8 cellular contexts compared by ENCODE assay signal in genomic region chr5:149551227-149552037, GRCh38. TPM values are rescaled to one million over a fixed set of nuclear protein-coding genes. Genes with fewer than 3 reads are reported as not detected.
DNase-seq lines count a peak whose midpoint lies in the region; ATAC-seq, FAIRE-seq and TF ChIP-seq lines count a peak whose summit lies in the region.

TSS of gene CSNK1A1 (minus strand) at chr5:149551439. CDS start at chr5:149550964, 475 bp downstream.

- intact Hi-C loops in IMR-90 (cut with micrococcal nuclease): loop anchor here (1.0 to 5.0 kb wide), 4 partner anchors 10 to 109 kb away; no protein-coding TSS in a partner anchor
- intact Hi-C loops in OCI-LY7 (cut with micrococcal nuclease; ENCODE audit: unreplicated experiment): loop anchor here (1.0 to 5.0 kb wide), 4 partner anchors 67 to 719 kb away; partner anchors contain the start of genes GRPEL2, HMGXB3 and TIGD6
- intact Hi-C loops in endothelial cell of umbilical vein (cut with micrococcal nuclease): loop anchor here (1.0 to 2.0 kb wide), 5 partner anchors 10 to 109 kb away; no protein-coding TSS in a partner anchor

- no peaks in the 10 kb centered on the region for H3K9me2 ChIP-seq in OCI-LY7 (ENCODE audit: insufficient read depth, low read length)

- H2BK15ac ChIP-seq in IMR-90 (ENCODE audit: low read depth, low read length): peak within 1 kb of the TSS; percentile 37; the same call in 2 of the 3 replicates

- H3K27me3 ChIP-seq in IMR-90 (ENCODE audit: control insufficient read depth, insufficient read depth, low read length) (no peaks in the 10 kb centered on the region), endothelial cell of umbilical vein (ENCODE audit: control insufficient read depth in 2 of 2, insufficient read depth in 2 of 2, low read length in 2 of 2) (no peaks in the 10 kb centered on the region)

- peak within 1 kb of the TSS; percentile 89 to 94 for H4K8ac ChIP-seq in IMR-90 (ENCODE audit: low read depth in 2 of 2, low read length in 2 of 2)

- H2AK5ac ChIP-seq in IMR-90 (ENCODE audit: low read depth, low read length): peak within 1 kb of the TSS; percentile 84

- WGBS in IMR-90 (ENCODE audit: extremely low coverage in 2 of 2, insufficient read length in 1 of 2), 2 experiments: 0% methylated on average over 14 of the region's 67 CpGs; no CpG with 5 or more reads in 1 of the 2 experiments

- H2BK5ac ChIP-seq in IMR-90 (ENCODE audit: low read depth, low read length, poor library complexity, severe bottlenecking): peak within 1 kb of the TSS; percentile 89

- TF ChIP-seq CTCF in IMR-90 (conservative IDR thresholded peaks at IDR 0.05; ENCODE audit: low read depth, low read length) (peak; percentile 77), OCI-LY7 (conservative IDR thresholded peaks at IDR 0.05; ENCODE audit: low read length) (peak; percentile 92), endothelial cell of umbilical vein (IDR thresholded peaks at IDR 0.05; ENCODE audit: extremely low read depth in 1 of 2, insufficient read depth in 1 of 2, low read depth in 1 of 2, low read length in 2 of 2) (peak; percentile 66 to 71)

- peak within 1 kb of the TSS; percentile 91 for H2BK120ac ChIP-seq in IMR-90 (ENCODE audit: low read depth, low read length)

- H3K14ac ChIP-seq in IMR-90 (replicated peaks; ENCODE audit: low read depth, low read length): peak within 1 kb of the TSS; percentile 99

- peak within 1 kb of the TSS; percentile 94 for H3K18ac ChIP-seq in IMR-90 (ENCODE audit: low read depth, low read length)

- dilution Hi-C loops in IMR-90 (cut with HindIII; ENCODE audit: low sequenced_read_pairs, unreplicated experiment): no loop called here
- dilution Hi-C loops in endothelial cell of umbilical vein (cut with MboI; ENCODE audit: extremely low pct_ligation_motif_present, low sequenced_read_pairs): no loop called here

- TSS peak; percentile 84 for BruUV-seq in IMR-90 (replicated peaks; lab: Mats Ljungman, UMichigan)
- no TSS peak for BruUV-seq in OCI-LY7 (replicated peaks; lab: Mats Ljungman, UMichigan)
- TSS peak; percentile 59 for BruUV-seq in endothelial cell of umbilical vein (replicated peaks; lab: Mats Ljungman, UMichigan)

- TF ChIP-seq POLR2A in IMR-90 (IDR thresholded peaks at IDR 0.05; ENCODE audit: low read depth, low read length) (peak; percentile 98), endothelial cell of umbilical vein (IDR thresholded peaks at IDR 0.05; ENCODE audit: low read depth, low read length) (peak; percentile 94)

- H3K79me1 ChIP-seq in IMR-90 (ENCODE audit: low read depth in 1 of 2, low read length in 2 of 2): peaks cover 0 to 7% of the 10 kb centered on the region in 2 experiments; a peak in 1 of 4 replicates

- H3K4me1 ChIP-seq in IMR-90 (ENCODE audit: control insufficient read depth, insufficient read depth, low read length) (no peaks in the 10 kb centered on the region; the same call in 1 of the 2 replicates), OCI-LY7 (ENCODE audit: insufficient read depth, low read length, poor library complexity, severe bottlenecking) (peaks cover 32% of the 10 kb centered on the region), endothelial cell of umbilical vein (ENCODE audit: control insufficient read depth, extremely low read depth, insufficient read depth, low read length) (peaks cover 31% of the 10 kb centered on the region)

- H3K9ac ChIP-seq in IMR-90 (ENCODE audit: low read depth, low read length): peak within 1 kb of the TSS; percentile 100
- H3K9ac ChIP-seq in endothelial cell of umbilical vein (replicated peaks; ENCODE audit: extremely low read depth, insufficient read depth, low read length): peak within 1 kb of the TSS; percentile 98

- peak within 1 kb of the TSS; percentile 99 for H3K56ac ChIP-seq in IMR-90 (ENCODE audit: extremely low read depth, insufficient read depth, low read length)

- CTCF ChIA-PET in IMR-90 (lab: Yijun Ruan, JAX) (interaction anchor here (0.5 to 1.9 kb wide), 10 partner anchors 10 to 117 kb away, joined by 3 to 9 read pairs (median 4); no protein-coding TSS in a partner anchor), OCI-LY7 (lab: Charles Lee; ENCODE audit: unreplicated experiment) (interaction anchor here (0.6 kb wide), 1 partner anchor 28 kb away, joined by 3 read pairs; no protein-coding TSS in a partner anchor), endothelial cell of umbilical vein (lab: Charles Lee) (interaction anchor here (0.6 to 3.4 kb wide), 21 partner anchors 8 to 184 kb away, joined by 3 to 40 read pairs (median 4); no protein-coding TSS in a partner anchor)

- DNase-seq in DMS153 (lab: John Stamatoyannopoulos, UW): peak; percentile 91
- peak; percentile 98 for DNase-seq in IMR-90
- peak; percentile 99 for DNase-seq in OCI-LY7 (ENCODE audit: low spot score)
- peak; percentile 98 for DNase-seq in activated T-cell treated with anti-CD3 and anti-CD28 coated beads for 1 hour (ENCODE audit: low read depth)
- DNase-seq in endothelial cell of umbilical vein (ENCODE audit: low read depth, low spot score): peak; percentile 99
- peak; percentile 98 for DNase-seq in middle frontal gyrus (ENCODE audit: extremely low spot score, low spot score)
- peak; percentile 99 for DNase-seq in stimulated activated CD8-positive, alpha-beta memory T cell treated with anti-CD3 and anti-CD28 coated beads, Interleukin-2, amount 100 ng/mL, for 48 hours (ENCODE audit: low read depth in 2 of 2)

- H3K9me3 ChIP-seq in IMR-90 (ENCODE audit: control insufficient read depth, insufficient read depth, low read length) (no peaks in the 10 kb centered on the region), OCI-LY7 (ENCODE audit: low read length) (no peaks in the 10 kb centered on the region), endothelial cell of umbilical vein (replicated peaks; ENCODE audit: control insufficient read depth, insufficient read depth, low read length) (no peaks in the 10 kb centered on the region)

- ATAC-seq in GM21528 (IDR thresholded peaks at IDR 0.05; ENCODE audit: low FRiP score, unreplicated experiment) (peak; percentile 91), IMR-90 (ENCODE audit: low read depth) (peak; percentile 93)

- H3K9me1 ChIP-seq in IMR-90 (ENCODE audit: insufficient read depth, low read length) (no peaks in the 10 kb centered on the region), endothelial cell of umbilical vein (replicated peaks; ENCODE audit: control insufficient read depth, extremely low read depth, insufficient read depth, low read length) (no peaks in the 10 kb centered on the region)

- peaks cover 57% of the 10 kb centered on the region for H3K79me2 ChIP-seq in OCI-LY7 (ENCODE audit: insufficient read depth, low read depth, low read length)
- H3K79me2 ChIP-seq in endothelial cell of umbilical vein (ENCODE audit: control insufficient read depth, insufficient read depth, low read length): peaks cover 47% of the 10 kb centered on the region

- H3K36me3 ChIP-seq in IMR-90 (ENCODE audit: control insufficient read depth, insufficient read depth, low read length): peaks cover 22% of the 10 kb centered on the region
- peaks cover 45% of the 10 kb centered on the region for H3K36me3 ChIP-seq in OCI-LY7 (ENCODE audit: insufficient read depth, low read length)
- peaks cover 0 to 8% of the 10 kb centered on the region in 2 experiments for H3K36me3 ChIP-seq in endothelial cell of umbilical vein (ENCODE audit: control insufficient read depth in 2 of 2, extremely low read depth in 1 of 2, insufficient read depth in 2 of 2, low read length in 2 of 2)

- peak within 1 kb of the TSS; percentile 96 for H4K91ac ChIP-seq in IMR-90 (ENCODE audit: insufficient read depth, low read depth, low read length)

- H3K27ac ChIP-seq in IMR-90 (ENCODE audit: insufficient read depth, low read length): peak within 1 kb of the TSS; percentile 100
- peak within 1 kb of the TSS; percentile 83 for H3K27ac ChIP-seq in OCI-LY7 (ENCODE audit: low read depth, low read length, poor library complexity, severe bottlenecking)
- H3K27ac ChIP-seq in endothelial cell of umbilical vein (ENCODE audit: insufficient read depth, low read depth, low read length): peak within 1 kb of the TSS; percentile 91

- H2AK9ac ChIP-seq in IMR-90 (replicated peaks; ENCODE audit: low read depth, low read length, poor library complexity): peak within 1 kb of the TSS; percentile 99

- TF ChIP-seq RAD21 in IMR-90 (IDR thresholded peaks at IDR 0.05; ENCODE audit: low read length): peak; percentile 77

- H3K4me2 ChIP-seq in IMR-90 (ENCODE audit: low read depth, low read length) (peak within 1 kb of the TSS; percentile 87), OCI-LY7 (ENCODE audit: low read length) (peak within 1 kb of the TSS; percentile 88), endothelial cell of umbilical vein (ENCODE audit: insufficient read depth, low read length) (peak within 1 kb of the TSS; percentile 100)

- peak within 1 kb of the TSS; percentile 43; the same call in 1 of the 2 replicates for H2BK20ac ChIP-seq in IMR-90 (ENCODE audit: low read depth, low read length)

- peak; percentile 87 for FAIRE-seq in endothelial cell of umbilical vein (lab: Jason Lieb, UNC)

- H4K5ac ChIP-seq in IMR-90 (ENCODE audit: low read depth, low read length): peak within 1 kb of the TSS; percentile 89

- H2AFZ ChIP-seq in IMR-90 (replicated peaks; ENCODE audit: low read length, poor library complexity) (peak within 1 kb of the TSS; percentile 93), OCI-LY7 (ENCODE audit: low read length) (peak within 1 kb of the TSS; percentile 59), endothelial cell of umbilical vein (ENCODE audit: low read depth, low read length) (peak within 1 kb of the TSS; percentile 76)

- H3K4me3 ChIP-seq in IMR-90 (ENCODE audit: insufficient read depth, low read depth, low read length) (peak within 1 kb of the TSS; percentile 81), OCI-LY7 (ENCODE audit: low read depth, low read length, poor library complexity, severe bottlenecking) (peak within 1 kb of the TSS; percentile 98), endothelial cell of umbilical vein (replicated peaks in 1 of 3; ENCODE audit: insufficient read depth in 1 of 3, low read depth in 1 of 3, low read length in 3 of 3) (peak within 1 kb of the TSS; percentile 81 to 97 (median 85))

- H4K20me1 ChIP-seq in IMR-90 (ENCODE audit: insufficient read depth, low read length) (peaks cover 31% of the 10 kb centered on the region), OCI-LY7 (ENCODE audit: insufficient read depth, low read length) (peaks cover 16% of the 10 kb centered on the region; the same call in 1 of the 2 replicates), endothelial cell of umbilical vein (replicated peaks; ENCODE audit: control insufficient read depth, extremely low read depth, insufficient read depth, low read length) (peaks cover 3% of the 10 kb centered on the region)

- H3K23ac ChIP-seq in IMR-90 (ENCODE audit: low read depth, low read length): peak within 1 kb of the TSS; percentile 100

- POLR2A ChIA-PET in IMR-90 (lab: Charles Lee; ENCODE audit: unreplicated experiment) (interaction anchor here (0.9 to 1.6 kb wide), 3 partner anchors 65 to 108 kb away, joined by 4 read pairs; no protein-coding TSS in a partner anchor), OCI-LY7 (lab: Charles Lee) (interaction anchor here (0.5 to 3.1 kb wide), 12 partner anchors 9 to 209 kb away, joined by 3 to 14 read pairs (median 4); partner anchors contain the start of gene GRPEL2), endothelial cell of umbilical vein (lab: Charles Lee) (interaction anchor here (1.0 to 3.4 kb wide), 3 partner anchors 11 to 65 kb away, joined by 3 to 34 read pairs (median 13); no protein-coding TSS in a partner anchor)

- H3K4ac ChIP-seq in IMR-90 (ENCODE audit: low read depth, low read length): peak within 1 kb of the TSS; percentile 99

- in situ Hi-C loops in IMR-90 (cut with MboI; ENCODE audit: low sequenced_read_pairs): loop anchor here (25.0 kb wide), 1 partner anchor 389 kb away; no protein-coding TSS in a partner anchor

RNA-seq across cellular contexts. Expression of gene CSNK1A1, which starts in this region (rescaled TPM):
- 419 and 573 TPM in 2 replicates for total RNA-seq in IMR-90 (2012; rRNA removed)
- 112 and 140 TPM in 2 replicates for polyA plus RNA-seq in IMR-90 (2012; rRNA removed)
- polyA plus RNA-seq in IMR-90 (2012; cell fraction: cytosol; rRNA removed): 64.4 and 68.9 TPM in 2 replicates
- 56.7 and 85.2 TPM in 2 replicates for polyA plus RNA-seq in IMR-90 (2012; cell fraction: nucleus; rRNA removed; ENCODE audit: low replicate concordance)
- total RNA-seq in OCI-LY7 (2014; rRNA removed; shearing (Covaris generic)): 161 and 176 TPM in 2 replicates
- total RNA-seq in OCI-LY7 (2022): 187 and 189 TPM in 2 replicates
- total RNA-seq in endothelial cell of umbilical vein: 253 and 259 TPM in 2 replicates
- polyA plus RNA-seq in endothelial cell of umbilical vein: 69.7 and 74.1 TPM in 2 replicates
- polyA plus RNA-seq in endothelial cell of umbilical vein (2011; cell fraction: cytosol; rRNA removed): 94.2 and 105 TPM in 2 replicates
- polyA plus RNA-seq in endothelial cell of umbilical vein (2011; cell fraction: nucleus; rRNA removed): 104 and 117 TPM in 2 replicates
- 128 and 160 TPM in 2 replicates for polyA plus RNA-seq in endothelial cell of umbilical vein (2012)
- polyA minus RNA-seq in endothelial cell of umbilical vein: 242 and 250 TPM in 2 replicates
- polyA minus RNA-seq in endothelial cell of umbilical vein (2011; cell fraction: cytosol; rRNA and poly(A)+ RNA removed): 114 TPM
- 153 and 171 TPM in 2 replicates for polyA minus RNA-seq in endothelial cell of umbilical vein (2011; cell fraction: nucleus; rRNA and poly(A)+ RNA removed)

Comparison
In these comparisons a context has a peak if more than half of its experiments do, and no peak if none do; other contexts are left out.
1. Peak in every context shown above with its lines: DNase-seq, ATAC-seq, H3K4me3 ChIP-seq and H3K27ac ChIP-seq.